9 cellular contexts compared by ENCODE assay signal in the genomic region with DNA sequence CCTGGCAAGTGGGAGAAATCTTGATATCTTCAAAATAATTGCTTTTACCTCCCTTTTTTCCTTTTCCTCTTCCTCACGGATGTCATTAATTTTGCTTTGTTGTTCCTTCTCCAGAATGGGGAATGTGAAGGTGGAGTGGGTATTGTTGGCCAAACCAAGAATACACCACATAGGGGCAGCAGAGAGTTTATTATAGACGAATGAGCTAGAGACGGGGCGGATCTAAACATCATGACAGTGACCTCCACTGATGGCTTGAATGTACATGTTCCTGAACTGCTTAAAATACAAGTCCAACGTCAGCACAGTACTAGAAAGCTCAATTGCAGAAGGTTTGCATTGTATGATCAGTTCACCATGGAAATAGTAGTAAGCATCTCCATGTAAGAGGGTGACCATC.
DNase-seq lines count a peak whose midpoint lies in the region; ATAC-seq and TF ChIP-seq lines count a peak whose summit lies in the region.
"Had no signal": no experiment of that assay in that cellular context is flagged by ENCODE, and none has a peak within 500 bp of the region (broad histone marks: within the 10 kb centered on the region; RNA-seq: fewer than 3 reads in every experiment).

No MANE protein-coding gene starts in this region.

- H3K9me3 ChIP-seq in CD8-positive, alpha-beta T cell (ENCODE audit: low read length) = no peaks in the 10 kb centered on the region

- DNase-seq in GM20000 (ENCODE audit: low spot score) = peak; percentile 20
- DNase-seq in NCI-H748 (lab: John Stamatoyannopoulos, UW; ENCODE audit: unreplicated experiment) = peak; percentile 53
- peak in 1 of 2 donors; percentile 34 for DNase-seq in foreskin fibroblast
- DNase-seq in CD8-positive, alpha-beta T cell = no peak
- DNase-seq: activated naive CD8-positive, alpha-beta T cell treated with anti-CD3 and anti-CD28 coated beads, Interleukin-2, amount 10 ng/mL, durations not matched to agents 7 days and 5 days had no signal

- H3K27ac ChIP-seq in C4-2B = no peak overlapping the region
- no peak overlapping the region for H3K27ac ChIP-seq in CD8-positive, alpha-beta T cell (ENCODE audit: low read depth, low read length)

- no peaks in the 10 kb centered on the region for H3K4me1 Mint-ChIP-seq in CD8-positive, alpha-beta T cell (ENCODE audit: low read depth)
- H3K4me1 Mint-ChIP-seq: activated naive CD8-positive, alpha-beta T cell treated with anti-CD3 and anti-CD28 coated beads, Interleukin-2, amount 10 ng/mL, durations not matched to agents 7 days and 5 days had no signal

- H3K4me3 Mint-ChIP-seq in CD8-positive, alpha-beta T cell = no peak overlapping the region
- H3K4me3 Mint-ChIP-seq: activated naive CD8-positive, alpha-beta T cell treated with anti-CD3 and anti-CD28 coated beads, Interleukin-2, amount 10 ng/mL, durations not matched to agents 7 days and 5 days had no signal

- H3K27me3 Mint-ChIP-seq in CD8-positive, alpha-beta T cell (ENCODE audit: low read depth) = peaks cover 2% of the 10 kb centered on the region

- H3K4me1 ChIP-seq in CD8-positive, alpha-beta T cell (ENCODE audit: insufficient read depth, low read length) = no peaks in the 10 kb centered on the region

- no peak overlapping the region for H3K4me3 ChIP-seq in foreskin fibroblast (ENCODE audit: low read depth in 1 of 2, low read length in 2 of 2)
- H3K4me3 ChIP-seq in CD8-positive, alpha-beta T cell (ENCODE audit: low read depth, low read length) = no peak overlapping the region

- POLR2A ChIA-PET in CD8-positive, alpha-beta T cell (lab: Charles Lee) = no interaction called here

- ATAC-seq in GM19455 (IDR thresholded peaks at IDR 0.05; ENCODE audit: unreplicated experiment) (no peak), HG02678 (IDR thresholded peaks at IDR 0.05; ENCODE audit: unreplicated experiment) (no peak), HG03280 (IDR thresholded peaks at IDR 0.05; ENCODE audit: unreplicated experiment) (no peak)
- ATAC-seq in CD8-positive, alpha-beta T cell = no peak

- intact Hi-C loops in CD8-positive, alpha-beta T cell (cut with DNase I, micrococcal nuclease) = no loop called here

- peaks cover 3% of the 10 kb centered on the region for H3K27me3 ChIP-seq in CD8-positive, alpha-beta T cell (ENCODE audit: insufficient read depth, low read length)

- no peaks in the 10 kb centered on the region for H3K9me3 Mint-ChIP-seq in CD8-positive, alpha-beta T cell

- CTCF ChIA-PET in CD8-positive, alpha-beta T cell (lab: Charles Lee) = no interaction called here

- no peaks in the 10 kb centered on the region for H3K36me3 Mint-ChIP-seq in CD8-positive, alpha-beta T cell
- H3K36me3 Mint-ChIP-seq: activated naive CD8-positive, alpha-beta T cell treated with anti-CD3 and anti-CD28 coated beads, Interleukin-2, amount 10 ng/mL, durations not matched to agents 7 days and 5 days had no signal

- peak; percentile 53 for TF ChIP-seq CTCF in C4-2B (conservative IDR thresholded peaks at IDR 0.05)
- peak; percentile 31 for TF ChIP-seq CTCF in GM20000 (IDR thresholded peaks at IDR 0.05; ENCODE audit: extremely low read depth, missing control alignments)
- TF ChIP-seq CTCF in foreskin fibroblast (IDR thresholded peaks at IDR 0.05; ENCODE audit: low read depth, low read length) = peak; percentile 9
- no peak for TF ChIP-seq CTCF in CD8-positive, alpha-beta T cell (IDR thresholded peaks at IDR 0.05)

- no peaks in the 10 kb centered on the region for H3K36me3 ChIP-seq in CD8-positive, alpha-beta T cell (ENCODE audit: insufficient read depth, low read length)

- no peak overlapping the region for H3K27ac Mint-ChIP-seq in CD8-positive, alpha-beta T cell
- H3K27ac Mint-ChIP-seq: activated naive CD8-positive, alpha-beta T cell treated with anti-CD3 and anti-CD28 coated beads, Interleukin-2, amount 10 ng/mL, durations not matched to agents 7 days and 5 days had no signal

Comparison
In these comparisons a context has a peak if more than half of its experiments do, and no peak if none do; other contexts are left out.
1. DNase-seq: peak in GM20000 (single experiment) and NCI-H748 (single experiment); none in CD8-positive, alpha-beta T cell (0 of 7).